Comparison of ENCODE assay signal across 1 cellular context in the genomic region with DNA sequence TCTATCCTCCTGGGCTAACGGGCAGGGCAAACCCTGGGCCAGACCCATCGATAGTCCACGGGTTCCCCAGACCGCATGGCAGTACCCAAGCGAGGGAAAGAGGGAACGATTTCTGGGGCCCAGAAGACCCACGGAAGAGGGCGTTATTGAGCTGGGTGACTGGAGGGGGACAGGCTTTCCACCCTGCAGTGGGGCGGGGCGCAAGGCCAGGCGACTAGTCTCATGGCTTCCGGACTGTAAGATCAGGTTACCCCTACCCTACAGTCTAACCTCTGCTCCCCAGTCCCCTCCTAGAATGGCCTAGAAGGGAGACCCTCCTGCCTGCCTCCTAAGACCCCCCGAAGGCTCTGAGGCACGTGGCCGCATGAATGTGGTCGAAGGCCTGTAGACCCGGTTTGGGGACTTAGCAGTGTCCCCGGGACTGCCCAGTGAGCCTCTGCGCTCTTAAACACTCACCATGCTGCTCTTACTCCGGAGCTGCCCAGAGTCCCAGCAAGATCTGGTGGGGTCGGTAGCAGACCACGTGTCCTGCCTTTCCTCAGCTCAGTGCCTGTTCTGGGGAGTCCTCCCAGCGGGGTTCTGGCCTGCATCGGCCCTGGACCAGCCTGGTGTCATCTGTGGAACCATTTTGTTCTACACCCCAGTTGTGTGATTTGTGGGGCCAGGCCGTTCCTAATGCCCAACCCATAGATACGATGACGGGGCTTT.
A peak's percentile ranks its signal among the peaks of the same experiment; 100 is the strongest.
TF ChIP-seq lines count a peak whose summit lies in the region.

No MANE protein-coding gene starts in this region.

TF ChIP-seq in K562, 482 proteins besides CTCF, POLR2A, EP300 and RAD21 (continued from another document and continues in another):
- TF ChIP-seq, protein P1, sequence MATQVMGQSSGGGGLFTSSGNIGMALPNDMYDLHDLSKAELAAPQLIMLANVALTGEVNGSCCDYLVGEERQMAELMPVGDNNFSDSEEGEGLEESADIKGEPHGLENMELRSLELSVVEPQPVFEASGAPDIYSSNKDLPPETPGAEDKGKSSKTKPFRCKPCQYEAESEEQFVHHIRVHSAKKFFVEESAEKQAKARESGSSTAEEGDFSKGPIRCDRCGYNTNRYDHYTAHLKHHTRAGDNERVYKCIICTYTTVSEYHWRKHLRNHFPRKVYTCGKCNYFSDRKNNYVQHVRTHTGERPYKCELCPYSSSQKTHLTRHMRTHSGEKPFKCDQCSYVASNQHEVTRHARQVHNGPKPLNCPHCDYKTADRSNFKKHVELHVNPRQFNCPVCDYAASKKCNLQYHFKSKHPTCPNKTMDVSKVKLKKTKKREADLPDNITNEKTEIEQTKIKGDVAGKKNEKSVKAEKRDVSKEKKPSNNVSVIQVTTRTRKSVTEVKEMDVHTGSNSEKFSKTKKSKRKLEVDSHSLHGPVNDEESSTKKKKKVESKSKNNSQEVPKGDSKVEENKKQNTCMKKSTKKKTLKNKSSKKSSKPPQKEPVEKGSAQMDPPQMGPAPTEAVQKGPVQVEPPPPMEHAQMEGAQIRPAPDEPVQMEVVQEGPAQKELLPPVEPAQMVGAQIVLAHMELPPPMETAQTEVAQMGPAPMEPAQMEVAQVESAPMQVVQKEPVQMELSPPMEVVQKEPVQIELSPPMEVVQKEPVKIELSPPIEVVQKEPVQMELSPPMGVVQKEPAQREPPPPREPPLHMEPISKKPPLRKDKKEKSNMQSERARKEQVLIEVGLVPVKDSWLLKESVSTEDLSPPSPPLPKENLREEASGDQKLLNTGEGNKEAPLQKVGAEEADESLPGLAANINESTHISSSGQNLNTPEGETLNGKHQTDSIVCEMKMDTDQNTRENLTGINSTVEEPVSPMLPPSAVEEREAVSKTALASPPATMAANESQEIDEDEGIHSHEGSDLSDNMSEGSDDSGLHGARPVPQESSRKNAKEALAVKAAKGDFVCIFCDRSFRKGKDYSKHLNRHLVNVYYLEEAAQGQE (CRISPR knock-in tag; IDR thresholded peaks at IDR 0.05; ENCODE audit: low read depth): no peak
- no peak for TF ChIP-seq PYGO2 (tag; IDR thresholded peaks at IDR 0.05)
- no peak for TF ChIP-seq HDAC3 (IDR thresholded peaks at IDR 0.05; ENCODE audit: borderline replicate concordance, partially characterized antibody)
- TF ChIP-seq PHB2 (IDR thresholded peaks at IDR 0.05; ENCODE audit: low read depth): no peak
- TF ChIP-seq ZKSCAN8 (CRISPR knock-in tag; IDR thresholded peaks at IDR 0.05): no peak
- TF ChIP-seq, protein P2, sequence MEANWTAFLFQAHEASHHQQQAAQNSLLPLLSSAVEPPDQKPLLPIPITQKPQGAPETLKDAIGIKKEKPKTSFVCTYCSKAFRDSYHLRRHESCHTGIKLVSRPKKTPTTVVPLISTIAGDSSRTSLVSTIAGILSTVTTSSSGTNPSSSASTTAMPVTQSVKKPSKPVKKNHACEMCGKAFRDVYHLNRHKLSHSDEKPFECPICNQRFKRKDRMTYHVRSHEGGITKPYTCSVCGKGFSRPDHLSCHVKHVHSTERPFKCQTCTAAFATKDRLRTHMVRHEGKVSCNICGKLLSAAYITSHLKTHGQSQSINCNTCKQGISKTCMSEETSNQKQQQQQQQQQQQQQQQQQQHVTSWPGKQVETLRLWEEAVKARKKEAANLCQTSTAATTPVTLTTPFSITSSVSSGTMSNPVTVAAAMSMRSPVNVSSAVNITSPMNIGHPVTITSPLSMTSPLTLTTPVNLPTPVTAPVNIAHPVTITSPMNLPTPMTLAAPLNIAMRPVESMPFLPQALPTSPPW (CRISPR knock-in tag; IDR thresholded peaks at IDR 0.05): peak; percentile 62; the same call in 1 of the 2 replicates
- TF ChIP-seq, protein P3, sequence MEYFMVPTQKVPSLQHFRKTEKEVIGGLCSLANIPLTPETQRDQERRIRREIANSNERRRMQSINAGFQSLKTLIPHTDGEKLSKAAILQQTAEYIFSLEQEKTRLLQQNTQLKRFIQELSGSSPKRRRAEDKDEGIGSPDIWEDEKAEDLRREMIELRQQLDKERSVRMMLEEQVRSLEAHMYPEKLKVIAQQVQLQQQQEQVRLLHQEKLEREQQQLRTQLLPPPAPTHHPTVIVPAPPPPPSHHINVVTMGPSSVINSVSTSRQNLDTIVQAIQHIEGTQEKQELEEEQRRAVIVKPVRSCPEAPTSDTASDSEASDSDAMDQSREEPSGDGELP (CRISPR knock-in tag; IDR thresholded peaks at IDR 0.05; ENCODE audit: borderline replicate concordance): no peak
- TF ChIP-seq ZNF143 (CRISPR knock-in tag; IDR thresholded peaks at IDR 0.05): no peak
- no peak for TF ChIP-seq BCL6 (CRISPR knock-in tag; IDR thresholded peaks at IDR 0.05)
- no peak for TF ChIP-seq FOXP1 (CRISPR knock-in tag; IDR thresholded peaks at IDR 0.05)
- no peak for TF ChIP-seq CBFA2T3 (IDR thresholded peaks at IDR 0.05)
- TF ChIP-seq ZNF134 (CRISPR knock-in tag; conservative IDR thresholded peaks at IDR 0.05): 0 out of 2 replicates have a peak, but pooled peaks have one; percentile 18
- 0 out of 4 replicates have a peak, but pooled peaks of 1 of the 2 experiments have one; percentile 48 for TF ChIP-seq SIN3A (IDR thresholded peaks at IDR 0.05; ENCODE audit: borderline replicate concordance in 2 of 2, control insufficient read depth in 1 of 2, low read depth in 2 of 2, low read length in 2 of 2)
- TF ChIP-seq, protein P4, sequence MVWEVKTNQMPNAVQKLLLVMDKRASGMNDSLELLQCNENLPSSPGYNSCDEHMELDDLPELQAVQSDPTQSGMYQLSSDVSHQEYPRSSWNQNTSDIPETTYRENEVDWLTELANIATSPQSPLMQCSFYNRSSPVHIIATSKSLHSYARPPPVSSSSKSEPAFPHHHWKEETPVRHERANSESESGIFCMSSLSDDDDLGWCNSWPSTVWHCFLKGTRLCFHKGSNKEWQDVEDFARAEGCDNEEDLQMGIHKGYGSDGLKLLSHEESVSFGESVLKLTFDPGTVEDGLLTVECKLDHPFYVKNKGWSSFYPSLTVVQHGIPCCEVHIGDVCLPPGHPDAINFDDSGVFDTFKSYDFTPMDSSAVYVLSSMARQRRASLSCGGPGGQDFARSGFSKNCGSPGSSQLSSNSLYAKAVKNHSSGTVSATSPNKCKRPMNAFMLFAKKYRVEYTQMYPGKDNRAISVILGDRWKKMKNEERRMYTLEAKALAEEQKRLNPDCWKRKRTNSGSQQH (CRISPR knock-in tag; IDR thresholded peaks at IDR 0.05): 0 out of 2 replicates have a peak, but pooled peaks have one; percentile 49
- TF ChIP-seq MYC (IDR thresholded peaks at IDR 0.05; ENCODE audit: low read depth, low read length): peak; percentile 46; the same call in 1 of the 2 replicates
- TF ChIP-seq MYC (CRISPR knock-in tag; IDR thresholded peaks at IDR 0.05; ENCODE audit: borderline replicate concordance, low read depth): no peak
- TF ChIP-seq ZKSCAN1 (IDR thresholded peaks at IDR 0.05; ENCODE audit: low read depth, low read length): no peak
- TF ChIP-seq, protein P5, sequence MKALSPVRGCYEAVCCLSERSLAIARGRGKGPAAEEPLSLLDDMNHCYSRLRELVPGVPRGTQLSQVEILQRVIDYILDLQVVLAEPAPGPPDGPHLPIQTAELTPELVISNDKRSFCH (CRISPR knock-in tag; IDR thresholded peaks at IDR 0.05): no peak
- TF ChIP-seq, protein P5 (tag; IDR thresholded peaks at IDR 0.05): peak; percentile 56
- no peak for TF ChIP-seq MEF2D (tag; conservative IDR thresholded peaks at IDR 0.05; ENCODE audit: low read depth)
- no peak for TF ChIP-seq MAFF (IDR thresholded peaks at IDR 0.05; ENCODE audit: low read length)
- no peak for TF ChIP-seq SMAD1 (IDR thresholded peaks at IDR 0.05; ENCODE audit: low read depth, low read length, partially characterized antibody)
- TF ChIP-seq, protein P6, sequence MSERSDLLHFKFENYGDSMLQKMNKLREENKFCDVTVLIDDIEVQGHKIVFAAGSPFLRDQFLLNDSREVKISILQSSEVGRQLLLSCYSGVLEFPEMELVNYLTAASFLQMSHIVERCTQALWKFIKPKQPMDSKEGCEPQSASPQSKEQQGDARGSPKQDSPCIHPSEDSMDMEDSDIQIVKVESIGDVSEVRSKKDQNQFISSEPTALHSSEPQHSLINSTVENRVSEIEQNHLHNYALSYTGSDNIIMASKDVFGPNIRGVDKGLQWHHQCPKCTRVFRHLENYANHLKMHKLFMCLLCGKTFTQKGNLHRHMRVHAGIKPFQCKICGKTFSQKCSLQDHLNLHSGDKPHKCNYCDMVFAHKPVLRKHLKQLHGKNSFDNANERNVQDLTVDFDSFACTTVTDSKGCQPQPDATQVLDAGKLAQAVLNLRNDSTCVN (CRISPR knock-in tag; IDR thresholded peaks at IDR 0.05): no peak
- TF ChIP-seq, protein P7, sequence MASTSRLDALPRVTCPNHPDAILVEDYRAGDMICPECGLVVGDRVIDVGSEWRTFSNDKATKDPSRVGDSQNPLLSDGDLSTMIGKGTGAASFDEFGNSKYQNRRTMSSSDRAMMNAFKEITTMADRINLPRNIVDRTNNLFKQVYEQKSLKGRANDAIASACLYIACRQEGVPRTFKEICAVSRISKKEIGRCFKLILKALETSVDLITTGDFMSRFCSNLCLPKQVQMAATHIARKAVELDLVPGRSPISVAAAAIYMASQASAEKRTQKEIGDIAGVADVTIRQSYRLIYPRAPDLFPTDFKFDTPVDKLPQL (IDR thresholded peaks at IDR 0.05; ENCODE audit: extremely low read depth, insufficient read length): no peak
- no peak for TF ChIP-seq HMGN3 (IDR thresholded peaks at IDR 0.05; ENCODE audit: borderline replicate concordance, extremely low read depth, insufficient read length, low read depth, low read length)
- 0 out of 2 replicates have a peak, but pooled peaks have one; percentile 22 for TF ChIP-seq FOXK1 (CRISPR knock-in tag; IDR thresholded peaks at IDR 0.05; ENCODE audit: borderline replicate concordance)
- no peak for TF ChIP-seq U2AF1 (optimal IDR thresholded peaks at IDR 0.05; ENCODE audit: low read depth, low read length)
- no peak for TF ChIP-seq STAT5B (CRISPR knock-in tag; IDR thresholded peaks at IDR 0.05)
- no peak for TF ChIP-seq PHF20 (IDR thresholded peaks at IDR 0.05; ENCODE audit: partially characterized antibody)
- peak; percentile 90; the same call in 1 of the 2 replicates for TF ChIP-seq EP400 (IDR thresholded peaks at IDR 0.05)
- TF ChIP-seq, protein P8, sequence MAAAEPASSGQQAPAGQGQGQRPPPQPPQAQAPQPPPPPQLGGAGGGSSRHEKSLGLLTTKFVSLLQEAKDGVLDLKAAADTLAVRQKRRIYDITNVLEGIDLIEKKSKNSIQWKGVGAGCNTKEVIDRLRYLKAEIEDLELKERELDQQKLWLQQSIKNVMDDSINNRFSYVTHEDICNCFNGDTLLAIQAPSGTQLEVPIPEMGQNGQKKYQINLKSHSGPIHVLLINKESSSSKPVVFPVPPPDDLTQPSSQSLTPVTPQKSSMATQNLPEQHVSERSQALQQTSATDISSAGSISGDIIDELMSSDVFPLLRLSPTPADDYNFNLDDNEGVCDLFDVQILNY (CRISPR knock-in tag; IDR thresholded peaks at IDR 0.05): no peak
- TF ChIP-seq MAFG (tag; conservative IDR thresholded peaks at IDR 0.05): no peak
- no peak for TF ChIP-seq GABPB2 (CRISPR knock-in tag; conservative IDR thresholded peaks at IDR 0.05)
- TF ChIP-seq ZNF79 (CRISPR knock-in tag; IDR thresholded peaks at IDR 0.05; ENCODE audit: low read depth): no peak
- TF ChIP-seq ZNF57 (CRISPR knock-in tag; IDR thresholded peaks at IDR 0.05): 0 out of 2 replicates have a peak, but pooled peaks have one; percentile 16
- TF ChIP-seq NR1H2 (CRISPR knock-in tag; IDR thresholded peaks at IDR 0.05): no peak
- no peak for TF ChIP-seq ZNF324 (CRISPR knock-in tag; IDR thresholded peaks at IDR 0.05)
- no peak for TF ChIP-seq ATF7 (IDR thresholded peaks at IDR 0.05)
- peak; percentile 49; the same call in 1 of the 2 replicates for TF ChIP-seq ZBTB7A (IDR thresholded peaks at IDR 0.05; ENCODE audit: borderline replicate concordance, control insufficient read depth, low read depth, low read length)
- TF ChIP-seq HNRNPH1 (optimal IDR thresholded peaks at IDR 0.05; ENCODE audit: low read depth, low read length): no peak
- TF ChIP-seq, protein P9, sequence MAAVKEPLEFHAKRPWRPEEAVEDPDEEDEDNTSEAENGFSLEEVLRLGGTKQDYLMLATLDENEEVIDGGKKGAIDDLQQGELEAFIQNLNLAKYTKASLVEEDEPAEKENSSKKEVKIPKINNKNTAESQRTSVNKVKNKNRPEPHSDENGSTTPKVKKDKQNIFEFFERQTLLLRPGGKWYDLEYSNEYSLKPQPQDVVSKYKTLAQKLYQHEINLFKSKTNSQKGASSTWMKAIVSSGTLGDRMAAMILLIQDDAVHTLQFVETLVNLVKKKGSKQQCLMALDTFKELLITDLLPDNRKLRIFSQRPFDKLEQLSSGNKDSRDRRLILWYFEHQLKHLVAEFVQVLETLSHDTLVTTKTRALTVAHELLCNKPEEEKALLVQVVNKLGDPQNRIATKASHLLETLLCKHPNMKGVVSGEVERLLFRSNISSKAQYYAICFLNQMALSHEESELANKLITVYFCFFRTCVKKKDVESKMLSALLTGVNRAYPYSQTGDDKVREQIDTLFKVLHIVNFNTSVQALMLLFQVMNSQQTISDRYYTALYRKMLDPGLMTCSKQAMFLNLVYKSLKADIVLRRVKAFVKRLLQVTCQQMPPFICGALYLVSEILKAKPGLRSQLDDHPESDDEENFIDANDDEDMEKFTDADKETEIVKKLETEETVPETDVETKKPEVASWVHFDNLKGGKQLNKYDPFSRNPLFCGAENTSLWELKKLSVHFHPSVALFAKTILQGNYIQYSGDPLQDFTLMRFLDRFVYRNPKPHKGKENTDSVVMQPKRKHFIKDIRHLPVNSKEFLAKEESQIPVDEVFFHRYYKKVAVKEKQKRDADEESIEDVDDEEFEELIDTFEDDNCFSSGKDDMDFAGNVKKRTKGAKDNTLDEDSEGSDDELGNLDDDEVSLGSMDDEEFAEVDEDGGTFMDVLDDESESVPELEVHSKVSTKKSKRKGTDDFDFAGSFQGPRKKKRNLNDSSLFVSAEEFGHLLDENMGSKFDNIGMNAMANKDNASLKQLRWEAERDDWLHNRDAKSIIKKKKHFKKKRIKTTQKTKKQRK (IDR thresholded peaks at IDR 0.05; ENCODE audit: borderline replicate concordance, low read depth, low read length): no peak
- TF ChIP-seq ZC3H4 (CRISPR knock-in tag; IDR thresholded peaks at IDR 0.05; ENCODE audit: borderline replicate concordance): no peak
- TF ChIP-seq RUNX1 (IDR thresholded peaks at IDR 0.05; ENCODE audit: low read depth): no peak
- TF ChIP-seq FOXM1 (IDR thresholded peaks at IDR 0.05; ENCODE audit: low read depth): no peak
- no peak for TF ChIP-seq FOXM1 (CRISPR knock-in tag; IDR thresholded peaks at IDR 0.05; ENCODE audit: low read depth)
- 0 out of 2 replicates have a peak, but pooled peaks have one; percentile 39 for TF ChIP-seq RNF2 (IDR thresholded peaks at IDR 0.05)
- peak; percentile 9; the same call in 1 of the 2 replicates for TF ChIP-seq PHF8 (IDR thresholded peaks at IDR 0.05; ENCODE audit: borderline replicate concordance, low read length)
- TF ChIP-seq TOE1 (IDR thresholded peaks at IDR 0.05; ENCODE audit: borderline replicate concordance): peak; percentile 57; the same call in 1 of the 2 replicates
- no peak for TF ChIP-seq TOE1 (CRISPR knock-in tag; IDR thresholded peaks at IDR 0.05; ENCODE audit: borderline replicate concordance, low read depth)
- 0 out of 2 replicates have a peak, but pooled peaks have one; percentile 10 for TF ChIP-seq SMC3 (conservative IDR thresholded peaks at IDR 0.05; ENCODE audit: insufficient read depth, low read depth, low read length)
- no peak for TF ChIP-seq LARP7 (IDR thresholded peaks at IDR 0.05)
- TF ChIP-seq DPF2 (IDR thresholded peaks at IDR 0.05): no peak
- TF ChIP-seq ETV1 (tag; conservative IDR thresholded peaks at IDR 0.05; ENCODE audit: low read depth): no peak; the same call in 1 of the 2 replicates
